Comparison of ENCODE assay signal across 29 cellular contexts in genomic region chr20:4889446-4889845, GRCh38.
"Had no signal": no experiment of that assay in that cellular context is flagged by ENCODE, and none has a peak within 500 bp of the region (broad histone marks: within the 10 kb centered on the region; RNA-seq: fewer than 3 reads in every experiment).

No MANE protein-coding gene starts in this region.

- H3K9me3 ChIP-seq: ovary, psoas muscle, right lobe of liver, sigmoid colon, suprapubic skin, testis, tibial artery, transverse colon, upper lobe of right lung, uterus had no signal

- H3K27me3 Mint-ChIP-seq: naive thymus-derived CD4-positive, alpha-beta T cell; progenitor cell of endocrine pancreas; stimulated activated naive CD8-positive, alpha-beta T cell treated with anti-CD3 and anti-CD28 coated beads, Interleukin-15, amount 100 ng/mL, for 72 hours; type B pancreatic cell had no signal

- DNase-seq: naive thymus-derived CD4-positive, alpha-beta T cell; natural killer cell; occipital lobe; ovary; psoas muscle; right cardiac atrium; sigmoid colon; stimulated activated CD4-positive, alpha-beta T cell treated with anti-CD3 and anti-CD28 coated beads, Interleukin-15, amount 100 ng/mL, for 24 hours; stimulated activated CD4-positive, alpha-beta T cell treated with anti-CD3 and anti-CD28 coated beads, Interleukin-2, amount 100 ng/mL, for 24 hours; stimulated activated CD4-positive, alpha-beta T cell treated with anti-CD3 and anti-CD28 coated beads, Interleukin-2, amount 100 ng/mL, for 48 hours; stimulated activated CD4-positive, alpha-beta T cell treated with anti-CD3 and anti-CD28 coated beads, Interleukin-4, amount 100 ng/mL, for 24 hours; stimulated activated naive CD4-positive, alpha-beta T cell; stimulated activated naive CD8-positive, alpha-beta T cell treated with anti-CD3 and anti-CD28 coated beads, Interleukin-15, amount 100 ng/mL, for 72 hours; stimulated activated naive CD8-positive, alpha-beta T cell treated with anti-CD3 and anti-CD28 coated beads, Interleukin-15, Interleukin-2, amounts not matched to agents 100 U/mL and 50 U/mL, for 24 hours; substantia nigra; testis; tibial artery; transverse colon; upper lobe of right lung; uterus had no signal

- H3K27me3 ChIP-seq: neural progenitor cell, ovary, right lobe of liver, sigmoid colon, suprapubic skin, testis, tibial artery, transverse colon, upper lobe of right lung, uterus had no signal

- H3K9me3 Mint-ChIP-seq: naive thymus-derived CD4-positive, alpha-beta T cell; natural killer cell; nephron; neural progenitor cell; stimulated activated effector memory CD8-positive, alpha-beta T cell treated with anti-CD3 and anti-CD28 coated beads, Interleukin-12 subunit alpha, Interleukin-12 subunit beta, amount 100 ng/mL, for 72 hours; stimulated activated naive CD8-positive, alpha-beta T cell treated with anti-CD3 and anti-CD28 coated beads, Interleukin-15, amount 100 ng/mL, for 72 hours; type B pancreatic cell had no signal

- H3K4me3 ChIP-seq: neural progenitor cell, ovary, psoas muscle, right lobe of liver, sigmoid colon, skin epidermis, smooth muscle cell, suprapubic skin, testis, tibial artery, transverse colon, upper lobe of right lung, uterus had no signal

- H3K27ac Mint-ChIP-seq: naive thymus-derived CD4-positive, alpha-beta T cell; nephron; progenitor cell of endocrine pancreas; stimulated activated effector memory CD8-positive, alpha-beta T cell treated with anti-CD3 and anti-CD28 coated beads, Interleukin-12 subunit alpha, Interleukin-12 subunit beta, amount 100 ng/mL, for 72 hours; type B pancreatic cell had no signal

- H3K4me3 Mint-ChIP-seq: naive thymus-derived CD4-positive, alpha-beta T cell; natural killer cell; nephron; neural progenitor cell; stimulated activated effector memory CD8-positive, alpha-beta T cell treated with anti-CD3 and anti-CD28 coated beads, Interleukin-12 subunit alpha, Interleukin-12 subunit beta, amount 100 ng/mL, for 72 hours; stimulated activated naive CD8-positive, alpha-beta T cell treated with anti-CD3 and anti-CD28 coated beads, Interleukin-15, amount 100 ng/mL, for 72 hours; type B pancreatic cell had no signal

- ATAC-seq: naive thymus-derived CD4-positive, alpha-beta T cell; natural killer cell; psoas muscle; right cardiac atrium; right lobe of liver; stimulated activated effector memory CD8-positive, alpha-beta T cell treated with anti-CD3 and anti-CD28 coated beads, Interleukin-12 subunit alpha, Interleukin-12 subunit beta, amount 100 ng/mL, for 72 hours; stimulated activated naive CD8-positive, alpha-beta T cell treated with anti-CD3 and anti-CD28 coated beads, Interleukin-15, amount 100 ng/mL, for 72 hours; stimulated activated naive CD8-positive, alpha-beta T cell treated with anti-CD3 and anti-CD28 coated beads, Interleukin-15, Interleukin-2, amounts not matched to agents 100 U/mL and 50 U/mL, for 24 hours; upper lobe of right lung had no signal

- H3K36me3 ChIP-seq: neural progenitor cell, ovary, transverse colon, uterus had no signal

- H3K36me3 Mint-ChIP-seq: natural killer cell had no signal
